Comparison of ENCODE assay signal across 8 cellular contexts in genomic region chr4:36255575-36255974, GRCh38. TPM values are rescaled to one million over a fixed set of nuclear protein-coding genes. Genes with fewer than 3 reads are reported as not detected.
A peak's percentile ranks its signal among the peaks of the same experiment; 100 is the strongest.
DNase-seq lines count a peak whose midpoint lies in the region; ATAC-seq and TF ChIP-seq lines count a peak whose summit lies in the region.

No MANE protein-coding gene starts in this region.

- H2BK15ac ChIP-seq in neuronal stem cell (ENCODE audit: low read length), result no peak overlapping the region

- H3K23ac ChIP-seq in neuronal stem cell (ENCODE audit: low read depth, low read length, poor library complexity), result no peak overlapping the region

- intact Hi-C loops in CD14-positive monocyte (cut with micrococcal nuclease), result no loop called here
- intact Hi-C loops in activated CD8-positive, alpha-beta T cell treated with anti-CD3 and anti-CD28 coated beads for 36 hours (cut with micrococcal nuclease), result loop anchor here (2.0 kb wide), 1 partner anchor 67 kb away; no protein-coding TSS in a partner anchor
- intact Hi-C loops in naive thymus-derived CD4-positive, alpha-beta T cell (cut with micrococcal nuclease), result loop anchor here (1.0 to 5.0 kb wide), 10 partner anchors 11 to 139 kb away; partner anchors contain the start of gene ARAP2 (in 2 of the 2)

- no peaks in the 10 kb centered on the region for H3K36me3 Mint-ChIP-seq in CD14-positive monocyte
- no peaks in the 10 kb centered on the region for H3K36me3 Mint-ChIP-seq in activated CD8-positive, alpha-beta T cell treated with anti-CD3 and anti-CD28 coated beads for 36 hours (ENCODE audit: low read depth)
- peaks cover 0 to 8% (median 0%) of the 10 kb centered on the region in 5 donors for H3K36me3 Mint-ChIP-seq in naive thymus-derived CD4-positive, alpha-beta T cell

- H4K8ac ChIP-seq in neuronal stem cell (ENCODE audit: low read depth, low read length), result no peak overlapping the region

- H3K4ac ChIP-seq in neuronal stem cell (ENCODE audit: low read length), result no peak overlapping the region

- H3K4me1 ChIP-seq in naive thymus-derived CD4-positive, alpha-beta T cell (ENCODE audit: control insufficient read depth in 2 of 2, insufficient read depth in 2 of 2, low read length in 2 of 2), result peaks cover 10 to 49% of the 10 kb centered on the region in 2 donors
- H3K4me1 ChIP-seq in neuronal stem cell (ENCODE audit: control insufficient read depth in 2 of 2, insufficient read depth in 1 of 2, low read depth in 1 of 2, low read length in 2 of 2), result peaks cover 1 to 11% of the 10 kb centered on the region in 2 donors

- H3K27ac Mint-ChIP-seq in CD14-positive monocyte, result peak overlapping the region; percentile 77 to 92 (median 91)
- peak overlapping the region; percentile 94 for H3K27ac Mint-ChIP-seq in activated CD8-positive, alpha-beta T cell treated with anti-CD3 and anti-CD28 coated beads for 36 hours
- H3K27ac Mint-ChIP-seq in naive thymus-derived CD4-positive, alpha-beta T cell, result peak overlapping the region; percentile 74 to 96 (median 86)

- ATAC-seq in GM19452 (IDR thresholded peaks at IDR 0.05; ENCODE audit: unreplicated experiment), result peak; percentile 88
- ATAC-seq in HG03460 (IDR thresholded peaks at IDR 0.05; ENCODE audit: unreplicated experiment), result peak; percentile 85
- peak; percentile 80 for ATAC-seq in activated CD8-positive, alpha-beta T cell treated with anti-CD3 and anti-CD28 coated beads for 36 hours
- ATAC-seq in naive thymus-derived CD4-positive, alpha-beta T cell, result peak; percentile 98

- no peak overlapping the region for H2BK120ac ChIP-seq in neuronal stem cell (ENCODE audit: low read depth, low read length)

- no peak overlapping the region for H2AK5ac ChIP-seq in neuronal stem cell (ENCODE audit: low read depth, low read length)

- WGBS in neuronal stem cell (ENCODE audit: extremely low coverage in 2 of 2, insufficient read length in 2 of 2, insufficient replicate concordance in 1 of 2), 2 donors, result no CpG with 5 or more reads among the region's 2 CpGs

- no peak overlapping the region for H4K91ac ChIP-seq in neuronal stem cell (ENCODE audit: low read depth, low read length, poor library complexity)

- no peak overlapping the region for H3K14ac ChIP-seq in neuronal stem cell (ENCODE audit: low read length)

- H2AFZ ChIP-seq in neuronal stem cell (ENCODE audit: low read length), result no peak overlapping the region

- H3K4me2 ChIP-seq in neuronal stem cell (ENCODE audit: insufficient read depth, low read length, poor library complexity, severe bottlenecking), result no peak overlapping the region

- H3K4me3 ChIP-seq in naive thymus-derived CD4-positive, alpha-beta T cell (ENCODE audit: low read length), result no peak overlapping the region
- no peak overlapping the region for H3K4me3 ChIP-seq in neuronal stem cell (ENCODE audit: low read length in 2 of 2)

- H3K9me3 Mint-ChIP-seq in CD14-positive monocyte, result peaks cover 0 to under 1% (median 0%) of the 10 kb centered on the region in 7 donors
- H3K9me3 Mint-ChIP-seq in activated CD8-positive, alpha-beta T cell treated with anti-CD3 and anti-CD28 coated beads for 36 hours, result no peaks in the 10 kb centered on the region
- peaks cover 0 to 3% (median 0%) of the 10 kb centered on the region in 11 donors for H3K9me3 Mint-ChIP-seq in naive thymus-derived CD4-positive, alpha-beta T cell

- H2BK5ac ChIP-seq in neuronal stem cell (ENCODE audit: low read length), result no peak overlapping the region

- H3K4me3 Mint-ChIP-seq in CD14-positive monocyte, result peak overlapping the region in 1 of 2 donors; percentile 73
- H3K4me3 Mint-ChIP-seq in activated CD8-positive, alpha-beta T cell treated with anti-CD3 and anti-CD28 coated beads for 36 hours, result peak overlapping the region; percentile 66
- H3K4me3 Mint-ChIP-seq in naive thymus-derived CD4-positive, alpha-beta T cell, result peak overlapping the region; percentile 22 to 85 (median 68)

- no peak for DNase-seq in CD14-positive monocyte (ENCODE audit: low spot score)
- peak; percentile 81 for DNase-seq in activated CD8-positive, alpha-beta T cell treated with anti-CD3 and anti-CD28 coated beads for 36 hours
- DNase-seq in naive thymus-derived CD4-positive, alpha-beta T cell, result peak in 8 of 9 donors; percentile 46 to 90 (median 86)
- no peak for DNase-seq in epidermal melanocyte (ENCODE audit: insufficient read length, low spot score)
- no peak for DNase-seq in HUDEP-2 (lab: John Stamatoyannopoulos, UW; ENCODE audit: unreplicated experiment in 76 of 76)
- DNase-seq in neuronal stem cell (ENCODE audit: low spot score), result no peak

- POLR2A ChIA-PET in activated CD8-positive, alpha-beta T cell treated with anti-CD3 and anti-CD28 coated beads for 36 hours (lab: Charles Lee), result interaction anchor here (0.6 to 3.9 kb wide), 3 partner anchors 10 to 12 kb away, joined by 3 to 25 read pairs (median 6); partner anchors contain the start of gene ARAP2
- POLR2A ChIA-PET in naive thymus-derived CD4-positive, alpha-beta T cell (lab: Charles Lee), result interaction anchor here (4.6 kb wide), 1 partner anchor 12 kb away, joined by 63 read pairs; the partner anchor contains the start of gene ARAP2

- TF ChIP-seq CTCF in CD14-positive monocyte (IDR thresholded peaks at IDR 0.05), result no peak
- no peak for TF ChIP-seq CTCF in activated CD8-positive, alpha-beta T cell treated with anti-CD3 and anti-CD28 coated beads for 36 hours (IDR thresholded peaks at IDR 0.05)

- no peak overlapping the region for H2BK12ac ChIP-seq in neuronal stem cell (ENCODE audit: low read length)

- CTCF ChIA-PET in activated CD8-positive, alpha-beta T cell treated with anti-CD3 and anti-CD28 coated beads for 36 hours (lab: Charles Lee), result interaction anchor here (0.7 to 4.0 kb wide), 4 partner anchors 11 to 143 kb away, joined by 3 to 34 read pairs (median 13); partner anchors contain the start of gene ARAP2
- CTCF ChIA-PET in naive thymus-derived CD4-positive, alpha-beta T cell (lab: Charles Lee), result interaction anchor here (0.7 to 1.5 kb wide), 2 partner anchors 10 to 114 kb away, joined by 3 read pairs; no protein-coding TSS in a partner anchor

- no peak overlapping the region for H3K9ac ChIP-seq in neuronal stem cell (ENCODE audit: low read depth, low read length, poor library complexity)

- H3K18ac ChIP-seq in neuronal stem cell (ENCODE audit: low read length), result no peak overlapping the region

- H3K27ac ChIP-seq in naive thymus-derived CD4-positive, alpha-beta T cell (ENCODE audit: low read depth, low read length), result peak overlapping the region; percentile 53
- H3K27ac ChIP-seq in neuronal stem cell (replicated peaks; ENCODE audit: low read length), result no peak overlapping the region

- peaks cover 0 to 2% (median 0%) of the 10 kb centered on the region in 3 donors for H3K27me3 Mint-ChIP-seq in CD14-positive monocyte (ENCODE audit: low read depth in 3 of 3)
- no peaks in the 10 kb centered on the region for H3K27me3 Mint-ChIP-seq in activated CD8-positive, alpha-beta T cell treated with anti-CD3 and anti-CD28 coated beads for 36 hours
- H3K27me3 Mint-ChIP-seq in naive thymus-derived CD4-positive, alpha-beta T cell, result peaks cover 0 to 4% (median 0%) of the 10 kb centered on the region in 5 donors

- H3K79me1 ChIP-seq in neuronal stem cell (ENCODE audit: low read depth, low read length), result no peaks in the 10 kb centered on the region

- no peaks in the 10 kb centered on the region for H3K36me3 ChIP-seq in naive thymus-derived CD4-positive, alpha-beta T cell (ENCODE audit: control insufficient read depth in 2 of 3, insufficient read depth in 3 of 3, low read length in 3 of 3)
- no peaks in the 10 kb centered on the region for H3K36me3 ChIP-seq in neuronal stem cell (replicated peaks in 1 of 2; ENCODE audit: control insufficient read depth in 2 of 2, insufficient read depth in 2 of 2, low read length in 2 of 2)

- no peaks in the 10 kb centered on the region for H3K27me3 ChIP-seq in naive thymus-derived CD4-positive, alpha-beta T cell (ENCODE audit: control insufficient read depth in 2 of 2, insufficient read depth in 2 of 2, low read length in 2 of 2)
- H3K27me3 ChIP-seq in neuronal stem cell (ENCODE audit: control insufficient read depth in 3 of 3, insufficient read depth in 3 of 3, low read depth in 1 of 3, low read length in 3 of 3), result no peaks in the 10 kb centered on the region

- H3K4me1 Mint-ChIP-seq in CD14-positive monocyte, result peaks cover 31% of the 10 kb centered on the region
- H3K4me1 Mint-ChIP-seq in activated CD8-positive, alpha-beta T cell treated with anti-CD3 and anti-CD28 coated beads for 36 hours (ENCODE audit: low read depth), result peaks cover 46% of the 10 kb centered on the region
- H3K4me1 Mint-ChIP-seq in naive thymus-derived CD4-positive, alpha-beta T cell, result peaks cover 22 to 40% (median 34%) of the 10 kb centered on the region in 7 donors

- no peaks in the 10 kb centered on the region for H3K9me3 ChIP-seq in naive thymus-derived CD4-positive, alpha-beta T cell (ENCODE audit: control insufficient read depth in 2 of 3, low read length in 3 of 3)
- no peaks in the 10 kb centered on the region for H3K9me3 ChIP-seq in neuronal stem cell (replicated peaks in 1 of 2; ENCODE audit: control insufficient read depth in 2 of 2, insufficient read depth in 1 of 2, low read depth in 1 of 2, low read length in 2 of 2)

RNA-seq across cellular contexts. Expression of gene ARAP2, which starts 11.3 kb away (rescaled TPM):
- 1 to 10 TPM; 4.6 to 5.6 TPM for polyA plus RNA-seq in CD14-positive monocyte
- 10 to 100 TPM; 30.0 to 31.0 TPM for total RNA-seq in activated CD8-positive, alpha-beta T cell treated with anti-CD3 and anti-CD28 coated beads for 36 hours
- 10 to 100 TPM; 39.7 to 78.5 (median 44.7) TPM for total RNA-seq in naive thymus-derived CD4-positive, alpha-beta T cell
- polyA plus RNA-seq in naive thymus-derived CD4-positive, alpha-beta T cell, result 10 to 100 TPM; 10.4 to 13.8 TPM
- polyA plus RNA-seq in neuronal stem cell (2013, experiment 1 of 2), result 0.40 TPM
- 0.39 TPM for polyA plus RNA-seq in neuronal stem cell (2013, experiment 2 of 2)

RNA-seq across cellular contexts. Expression of gene DTHD1, which starts 25.8 kb away (rescaled TPM):
- polyA plus RNA-seq in CD14-positive monocyte, result not detected
- total RNA-seq in activated CD8-positive, alpha-beta T cell treated with anti-CD3 and anti-CD28 coated beads for 36 hours, result 1 to 10 TPM; 1.2 to 1.3 TPM
- 1 to 10 TPM in 1 of 5 experiments, under 1 TPM in 2, not detected in 2; 0.10 to 5.2 (median 0.72) TPM for total RNA-seq in naive thymus-derived CD4-positive, alpha-beta T cell
- not detected for polyA plus RNA-seq in naive thymus-derived CD4-positive, alpha-beta T cell
- not detected for polyA plus RNA-seq in neuronal stem cell (2013, experiment 1 of 2)
- polyA plus RNA-seq in neuronal stem cell (2013, experiment 2 of 2), result not detected

Comparison
In these comparisons a context has a peak if more than half of its experiments do, and no peak if none do; other contexts are left out.
1. DNase-seq: peak in activated CD8-positive, alpha-beta T cell treated with anti-CD3 and anti-CD28 coated beads for 36 hours (single experiment) and naive thymus-derived CD4-positive, alpha-beta T cell (8 of 9); none in CD14-positive monocyte (single experiment), epidermal melanocyte (single experiment), HUDEP-2 (0 of 76) and neuronal stem cell (single experiment).
2. intact Hi-C loops: an anchor here in activated CD8-positive, alpha-beta T cell treated with anti-CD3 and anti-CD28 coated beads for 36 hours (2.0 kb wide) and naive thymus-derived CD4-positive, alpha-beta T cell (1.0 to 5.0 kb wide); none called in CD14-positive monocyte.
3. Peak in every context shown above with its lines, with median percentiles within 50 percentile points of each other: H3K27ac Mint-ChIP-seq and ATAC-seq.